ENCODE assay signal across 11 cellular contexts in the genomic region with DNA sequence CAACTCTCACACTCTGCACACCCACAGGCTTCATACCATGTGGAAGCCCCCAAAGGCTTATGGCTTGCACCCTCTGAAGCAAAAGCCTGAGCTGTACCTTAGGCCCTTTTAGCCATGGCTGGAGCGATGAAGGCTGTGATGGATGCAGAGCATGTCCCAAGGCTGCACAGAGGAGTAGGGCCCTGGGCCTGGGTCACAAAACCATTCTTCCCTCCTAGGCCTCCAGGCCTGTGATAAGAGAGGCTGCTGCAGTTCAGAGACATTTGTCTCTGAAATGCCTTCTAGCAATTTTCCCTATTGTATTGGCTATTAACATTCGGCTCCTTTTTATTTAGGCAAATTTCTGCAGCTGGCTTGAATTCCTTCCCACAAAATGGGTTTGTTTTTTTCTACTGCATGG.
"Had no signal": no experiment of that assay in that cellular context is flagged by ENCODE, and none has a peak within 500 bp of the region (broad histone marks: within the 10 kb centered on the region; RNA-seq: fewer than 3 reads in every experiment).

No MANE protein-coding gene starts in this region.

- ATAC-seq: GM23338, HCT116 had no signal

- DNase-seq: GM23248, GOT3, H7, H9, HCEC 1CT, HFFc6 had no signal

- H3K4me3 Mint-ChIP-seq: GM23338, H9, HFFc6 had no signal

- H2AFZ ChIP-seq: GM23248, GM23338 had no signal

- H3K4me2 ChIP-seq: GM23338 had no signal

- H3K4me3 ChIP-seq: GM23248, GM23338, HAP-1 had no signal

- H3K27ac ChIP-seq: GM23248 had no signal

- H3K27ac Mint-ChIP-seq: GM23338, H9, HFFc6 had no signal

- H3K4me1 ChIP-seq: HAP-1 had no signal

- H3K4me1 Mint-ChIP-seq: GM23338, H9 had no signal

- H3K9ac ChIP-seq: GM23248 had no signal

- FAIRE-seq: H1, H54 had no signal

- H3K36me3 ChIP-seq: HAP-1 had no signal
